In genomic region chr3:62188547-62189375, GRCh38 we compare ENCODE assay signal across 8 cellular contexts.
A peak's percentile ranks its signal among the peaks of the same experiment; 100 is the strongest.
DNase-seq lines count a peak whose midpoint lies in the region; ATAC-seq and TF ChIP-seq lines count a peak whose summit lies in the region.

No MANE protein-coding gene starts in this region.

- ATAC-seq in GM23338 (peak; percentile 68), psoas muscle (peak; percentile 79 to 93 (median 82)), aorta (ENCODE audit: low FRiP score) (peak; percentile 84)

- H3K4me3 Mint-ChIP-seq in GM23338 = no peak overlapping the region
- no peak overlapping the region for H3K4me3 Mint-ChIP-seq in glutamatergic neuron (ENCODE audit: unreplicated experiment)

- WGBS in psoas muscle, 3 donors = 4 to 7% (median 5%) methylated on average over 18 of the region's 18 CpGs
- WGBS in aorta, 2 donors = 2% methylated on average over 18 of the region's 18 CpGs

- H3K4me2 ChIP-seq in GM23338 = no peak overlapping the region

- 0 out of 2 replicates have a peak overlapping the region, but pooled peaks have one; percentile 39 for H3K27ac Mint-ChIP-seq in GM23338
- no peak overlapping the region for H3K27ac Mint-ChIP-seq in glutamatergic neuron (ENCODE audit: unreplicated experiment)

- H3K9me2 ChIP-seq in GM23338 (ENCODE audit: insufficient read depth) = no peaks in the 10 kb centered on the region

- intact Hi-C loops in psoas muscle (cut with DNase I) = loop anchor here (2.0 to 10.0 kb wide), 4 partner anchors 244 to 626 kb away; partner anchors contain the start of gene PTPRG (in 2 of the 2)
- intact Hi-C loops in aorta (cut with DNase I) = loop anchor here (2.0 to 5.0 kb wide), 4 partner anchors 332 to 626 kb away; partner anchors contain the start of gene PTPRG (in 1 of the 2)

- no peak overlapping the region for H3K27ac ChIP-seq in GM23338 (ENCODE audit: low read depth)
- no peak overlapping the region for H3K27ac ChIP-seq in SK-N-MC
- H3K27ac ChIP-seq in psoas muscle = no peak overlapping the region
- no peak overlapping the region for H3K27ac ChIP-seq in aorta (ENCODE audit: low read depth in 1 of 2, low read length in 2 of 2)

- peaks cover 7% of the 10 kb centered on the region for H3K27me3 Mint-ChIP-seq in GM23338 (ENCODE audit: insufficient read depth, low read depth, poor library complexity)
- peaks cover 4% of the 10 kb centered on the region for H3K27me3 Mint-ChIP-seq in glutamatergic neuron (ENCODE audit: unreplicated experiment)

- peaks cover 30% of the 10 kb centered on the region for H3K4me1 Mint-ChIP-seq in GM23338
- peaks cover 8% of the 10 kb centered on the region for H3K4me1 Mint-ChIP-seq in glutamatergic neuron (ENCODE audit: low read depth, unreplicated experiment)

- H4K20me1 ChIP-seq in GM23338 (replicated peaks; ENCODE audit: insufficient read depth) = no peaks in the 10 kb centered on the region; the same call in 1 of the 2 replicates

- H3K27me3 ChIP-seq in GM23338 (ENCODE audit: insufficient read depth) (no peaks in the 10 kb centered on the region), MG63 (no peaks in the 10 kb centered on the region), psoas muscle (ENCODE audit: insufficient read depth in 3 of 3, low read length in 2 of 3) (no peaks in the 10 kb centered on the region), aorta (ENCODE audit: control insufficient read depth in 1 of 2, insufficient read depth in 2 of 2, low read length in 1 of 2) (no peaks in the 10 kb centered on the region)

- H3K4me3 ChIP-seq in GM23338 (no peak overlapping the region), MG63 (no peak overlapping the region), SK-N-MC (peak overlapping the region; percentile 28; the same call in 1 of the 2 replicates), psoas muscle (peak overlapping the region; percentile 52), aorta (ENCODE audit: low read length in 2 of 2) (no peak overlapping the region)

- H3K9ac ChIP-seq in SK-N-MC (ENCODE audit: insufficient read length) = no peak overlapping the region

- H3K79me2 ChIP-seq in GM23338 (replicated peaks; ENCODE audit: insufficient read depth) = no peaks in the 10 kb centered on the region

- peaks cover 6% of the 10 kb centered on the region; the same call in 1 of the 2 replicates for H3F3A ChIP-seq in GM23338 (replicated peaks; ENCODE audit: low read depth)

- H3K4me1 ChIP-seq in GM23338 (ENCODE audit: insufficient read depth) = peaks cover 10% of the 10 kb centered on the region; the same call in 1 of the 2 replicates
- peaks cover 15% of the 10 kb centered on the region for H3K4me1 ChIP-seq in psoas muscle
- no peaks in the 10 kb centered on the region for H3K4me1 ChIP-seq in aorta (ENCODE audit: control insufficient read depth in 1 of 2, insufficient read depth in 2 of 2, low read length in 2 of 2)

- H3K36me3 ChIP-seq in GM23338 (ENCODE audit: insufficient read depth) (peaks cover 3% of the 10 kb centered on the region; the same call in 1 of the 2 replicates), MG63 (no peaks in the 10 kb centered on the region), SK-N-MC (ENCODE audit: insufficient read depth, low read length) (no peaks in the 10 kb centered on the region), psoas muscle (ENCODE audit: insufficient read depth in 1 of 2, low read depth in 1 of 2) (peaks cover 0 to 14% of the 10 kb centered on the region in 2 donors), aorta (ENCODE audit: control insufficient read depth in 1 of 2, insufficient read depth in 2 of 2, low read length in 1 of 2) (peaks cover under 1 to 2% of the 10 kb centered on the region in 2 donors)

- H3K9me3 Mint-ChIP-seq in GM23338 (no peaks in the 10 kb centered on the region), glutamatergic neuron (ENCODE audit: unreplicated experiment) (peaks cover 4% of the 10 kb centered on the region)

- H3K36me3 Mint-ChIP-seq in GM23338 (ENCODE audit: low read depth) (peaks cover 53% of the 10 kb centered on the region), glutamatergic neuron (ENCODE audit: unreplicated experiment) (no peaks in the 10 kb centered on the region)

- H3K9me3 ChIP-seq in MG63 (no peaks in the 10 kb centered on the region), SK-N-MC (ENCODE audit: low read depth, low read length) (no peaks in the 10 kb centered on the region), psoas muscle (no peaks in the 10 kb centered on the region), aorta (ENCODE audit: control insufficient read depth, low read length) (no peaks in the 10 kb centered on the region)

- peak; percentile 55 for DNase-seq in Daoy (ENCODE audit: low read depth)
- peak; percentile 90 for DNase-seq in GM23338 (ENCODE audit: low spot score)
- peak; percentile 31 for DNase-seq in MG63
- DNase-seq in SK-N-MC (ENCODE audit: low read depth, low spot score) = no peak
- DNase-seq in activated naive CD4-positive, alpha-beta T cell treated with anti-CD3 and anti-CD28 coated beads, Interleukin-2, amount 50 U/mL, for 16 hours = peak; percentile 65
- peak; percentile 80 for DNase-seq in glutamatergic neuron
- DNase-seq in psoas muscle = peak; percentile 70 to 88
- DNase-seq in aorta = peak; percentile 74 to 91

- peak; percentile 84 to 87 for TF ChIP-seq CTCF in GM23338 (conservative IDR thresholded peaks at IDR 0.05; ENCODE audit: low read depth in 2 of 2)
- TF ChIP-seq CTCF in glutamatergic neuron (IDR thresholded peaks at IDR 0.05; ENCODE audit: partially characterized antibody, unreplicated experiment) = peak; percentile 91
- TF ChIP-seq CTCF in psoas muscle (IDR thresholded peaks at IDR 0.05) = peak; percentile 92

- no peak overlapping the region for H2AFZ ChIP-seq in GM23338

TF ChIP-seq in GM23338, 12 proteins besides CTCF, POLR2A, EP300 and RAD21 (continues in another document):
- TF ChIP-seq REST (IDR thresholded peaks at IDR 0.05; ENCODE audit: unreplicated experiment) (no peak), EZH2 (IDR thresholded peaks at IDR 0.05; ENCODE audit: low read depth, unreplicated experiment) (no peak)

Comparison
In these comparisons a context has a peak if more than half of its experiments do, and no peak if none do; other contexts are left out.
1. H3K4me3 ChIP-seq: peak in SK-N-MC (single experiment) and psoas muscle (single experiment); none in GM23338 (single experiment), MG63 (single experiment) and aorta (0 of 2).
2. Peak in every context shown above with its lines, with median percentiles within 50 percentile points of each other: ATAC-seq and CTCF ChIP-seq.